Comparison of ENCODE assay signal across 25 cellular contexts in the genomic region with DNA sequence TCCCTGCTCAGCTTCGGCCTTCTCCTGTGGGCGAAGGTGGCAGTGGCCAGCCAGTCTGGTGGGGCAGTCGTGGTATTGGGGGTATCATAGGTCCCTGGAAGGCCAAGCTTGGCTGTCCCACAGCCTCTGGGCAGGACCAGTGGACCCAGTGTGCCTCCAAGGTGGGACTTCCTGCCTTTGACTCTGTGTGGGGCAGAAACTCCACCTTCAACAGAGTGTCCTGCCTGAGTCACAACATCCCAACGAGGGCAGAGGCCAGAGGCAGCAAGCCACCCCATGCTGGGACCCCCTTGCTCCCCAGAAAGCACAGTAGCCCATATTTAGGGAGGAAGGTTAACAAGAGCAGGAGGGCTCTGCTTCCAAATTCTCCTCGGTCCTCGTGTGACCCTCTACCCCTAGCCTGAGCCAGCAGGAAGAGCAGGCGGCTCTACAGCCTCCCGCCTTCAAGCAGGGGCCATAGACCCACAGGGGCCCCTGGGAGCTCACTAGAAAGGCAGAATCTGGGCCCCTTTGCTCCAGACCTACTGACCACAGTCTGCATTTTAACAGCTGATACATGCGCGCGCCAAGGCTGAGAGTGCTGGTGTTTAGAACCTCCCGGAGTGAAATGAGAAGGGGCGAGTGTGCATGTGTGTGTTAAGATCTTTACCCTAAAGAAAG. TPM values are rescaled to one million over a fixed set of nuclear protein-coding genes. Genes with fewer than 3 reads are reported as not detected.
DNase-seq lines count a peak whose midpoint lies in the region; ATAC-seq, FAIRE-seq and TF ChIP-seq lines count a peak whose summit lies in the region.
"Had no signal": no experiment of that assay in that cellular context is flagged by ENCODE, and none has a peak within 500 bp of the region (broad histone marks: within the 10 kb centered on the region; RNA-seq: fewer than 3 reads in every experiment).

No MANE protein-coding gene starts in this region.

- ATAC-seq in HepG2 (peak; percentile 41), right lobe of liver (no peak), Right ventricle myocardium superior (ENCODE audit: poor library complexity) (no peak), GM21367 (IDR thresholded peaks at IDR 0.05; ENCODE audit: unreplicated experiment) (no peak)
- ATAC-seq: A549, GM12878 had no signal

- H3K36me3 ChIP-seq in HepG2 (replicated peaks in 1 of 2; ENCODE audit: control insufficient read depth in 1 of 2, insufficient read depth in 2 of 2, low read length in 2 of 2) (no peaks in the 10 kb centered on the region), right lobe of liver (no peaks in the 10 kb centered on the region), stomach (no peaks in the 10 kb centered on the region)
- H3K36me3 ChIP-seq: BE2C; BLaER1 treated with 17β-estradiol and CSF1 and Interleukin-3, amounts not matched to agents 10 nM and 100 nM had no signal

- no peak overlapping the region for H3K4me3 Mint-ChIP-seq in type B pancreatic cell
- H3K4me3 Mint-ChIP-seq: CD14-positive monocyte; CD4-positive, alpha-beta T cell; CD8-positive, alpha-beta memory T cell had no signal

- no peak for TF ChIP-seq RAD21 in HepG2 (CRISPR knock-in tag; IDR thresholded peaks at IDR 0.05)

- no peak for DNase-seq in HepG2 (ENCODE audit: low spot score)
- no peak for DNase-seq in right lobe of liver
- peak; percentile 3 for DNase-seq in iPS-NIHi7 (ENCODE audit: extremely low spot score)
- DNase-seq in type B pancreatic cell (ENCODE audit: extremely low spot score, unreplicated experiment): no peak
- DNase-seq in stomach: no peak
- no peak for DNase-seq in Right ventricle myocardium superior
- DNase-seq: 8988T; ACHN; AML-193; BE2C; CD4-positive, alpha-beta T cell; CD8-positive, alpha-beta memory T cell; DMS 273 treated with DMSO at 0.1 percent for 48 hours; DMS79; EL; GDM1; GOT3; HCEC 1CT had no signal

- 71% methylated on average over 9 of the region's 13 CpGs for WGBS in HepG2 (ENCODE audit: low lambda C conversion rate)
- WGBS in right lobe of liver (ENCODE audit: insufficient coverage, low coverage, low lambda C conversion rate, missing lambda C conversion rate): 91% methylated on average over 3 of the region's 13 CpGs
- WGBS in stomach, 5 donors: 69 to 78% (median 73%) methylated on average over 11 to 13 of the region's 13 CpGs

- H3K4me1 ChIP-seq in HepG2 (ENCODE audit: insufficient read depth, low read length): peaks cover 79% of the 10 kb centered on the region
- H3K4me1 ChIP-seq in right lobe of liver: peaks cover 0 to 36% (median 11%) of the 10 kb centered on the region in 4 donors
- no peaks in the 10 kb centered on the region for H3K4me1 ChIP-seq in stomach
- H3K4me1 ChIP-seq: A549, BE2C had no signal

- H3K4me1 Mint-ChIP-seq in type B pancreatic cell (ENCODE audit: unreplicated experiment): peaks cover 15% of the 10 kb centered on the region
- H3K4me1 Mint-ChIP-seq: CD14-positive monocyte; CD8-positive, alpha-beta memory T cell had no signal

- H4K20me1 ChIP-seq in HepG2 (ENCODE audit: insufficient read depth, low read length): no peaks in the 10 kb centered on the region
- H4K20me1 ChIP-seq: BLaER1 treated with 17β-estradiol and CSF1 and Interleukin-3, amounts not matched to agents 10 nM and 100 nM had no signal

- H3K9me3 Mint-ChIP-seq in type B pancreatic cell: no peaks in the 10 kb centered on the region
- H3K9me3 Mint-ChIP-seq: CD14-positive monocyte; CD4-positive, alpha-beta T cell; CD8-positive, alpha-beta memory T cell had no signal

- H3K4me3 ChIP-seq in HepG2 (replicated peaks in 1 of 3; ENCODE audit: insufficient read depth in 1 of 3, low read depth in 2 of 3, low read length in 3 of 3) (peak overlapping the region in 1 of 3 experiments; percentile 7; a peak in 1 of 6 replicates), right lobe of liver (no peak overlapping the region), stomach (no peak overlapping the region)
- H3K4me3 ChIP-seq: A549; BLaER1 treated with 17β-estradiol and CSF1 and Interleukin-3, amounts not matched to agents 10 nM and 100 nM; GM12878 had no signal

- no peaks in the 10 kb centered on the region for H3K36me3 Mint-ChIP-seq in type B pancreatic cell
- H3K36me3 Mint-ChIP-seq: CD14-positive monocyte; CD8-positive, alpha-beta memory T cell had no signal

- H3K9ac ChIP-seq in HepG2 (ENCODE audit: insufficient read depth, low read depth, low read length): no peak overlapping the region
- H3K9ac ChIP-seq: BLaER1 treated with 17β-estradiol and CSF1 and Interleukin-3, amounts not matched to agents 10 nM and 100 nM had no signal

- TF ChIP-seq POLR2A in HepG2 (IDR thresholded peaks at IDR 0.05; ENCODE audit: insufficient read depth in 1 of 2, low read depth in 2 of 2, low read length in 2 of 2) (no peak), right lobe of liver (IDR thresholded peaks at IDR 0.05) (no peak), stomach (IDR thresholded peaks at IDR 0.05) (no peak)

- peaks cover 18% of the 10 kb centered on the region for H3K27me3 Mint-ChIP-seq in type B pancreatic cell

- in situ Hi-C loops in HepG2 (cut with HindIII; ENCODE audit: extremely low pct_ligation_motif_present, low pct_unique_long_range_greater_than_20kb): no loop called here

- TF ChIP-seq CTCF in HepG2 (CRISPR knock-in tag; IDR thresholded peaks at IDR 0.05) (no peak), right lobe of liver (IDR thresholded peaks at IDR 0.05) (no peak), type B pancreatic cell (conservative IDR thresholded peaks at IDR 0.05) (no peak), stomach (IDR thresholded peaks at IDR 0.05) (no peak)

- POLR2A ChIA-PET in HepG2 (lab: Yijun Ruan, JAX): interaction anchor here (0.6 to 7.3 kb wide), 7 partner anchors 8 to 70 kb away, joined by 3 to 86 read pairs (median 5); a partner anchor contains a TSS

- no peaks in the 10 kb centered on the region for H3K79me2 ChIP-seq in HepG2 (ENCODE audit: insufficient read depth, low read length)

- TF ChIP-seq EP300 in HepG2 (IDR thresholded peaks at IDR 0.05; ENCODE audit: low read depth in 2 of 2, low read length in 2 of 2) (no peak), HepG2 (CRISPR knock-in tag; IDR thresholded peaks at IDR 0.05; ENCODE audit: borderline replicate concordance) (no peak), stomach (IDR thresholded peaks at IDR 0.05) (no peak)

- H3K27ac ChIP-seq in HepG2 (ENCODE audit: extremely low read length, insufficient read depth, low read length): peak overlapping the region; percentile 64
- H3K27ac ChIP-seq in right lobe of liver: peak overlapping the region in 1 of 3 donors; percentile 71
- no peak overlapping the region for H3K27ac ChIP-seq in stomach
- H3K27ac ChIP-seq: A549; BLaER1 treated with 17β-estradiol and CSF1 and Interleukin-3, amounts not matched to agents 10 nM and 100 nM had no signal

- intact Hi-C loops in HepG2 (cut with micrococcal nuclease; ENCODE audit: unreplicated experiment): no loop called here
- intact Hi-C loops in right lobe of liver (cut with DNase I): no loop called here
- intact Hi-C loops in stomach (cut with DNase I; ENCODE audit: low total_unique reads): no loop called here
- intact Hi-C loops in Right ventricle myocardium superior (cut with DNase I): no loop called here

- CTCF ChIA-PET in HepG2 (lab: Yijun Ruan, JAX; ENCODE audit: low intra/inter-chr PET ratio, low total read pairs): no interaction called here

- FAIRE-seq in HepG2 (lab: Jason Lieb, UNC): no peak
- FAIRE-seq: A549, D721Med, GM12878, GM19239 had no signal

- H3K27me3 ChIP-seq in HepG2 (ENCODE audit: control insufficient read depth in 1 of 2, insufficient read depth in 2 of 2, low read length in 2 of 2): no peaks in the 10 kb centered on the region
- no peaks in the 10 kb centered on the region for H3K27me3 ChIP-seq in right lobe of liver
- peaks cover 0 to 55% (median 16%) of the 10 kb centered on the region in 3 donors for H3K27me3 ChIP-seq in stomach
- H3K27me3 ChIP-seq: BE2C; BLaER1 treated with 17β-estradiol and CSF1 and Interleukin-3, amounts not matched to agents 10 nM and 100 nM had no signal

- BruUV-seq in HepG2 (replicated peaks; lab: Mats Ljungman, UMichigan): no TSS peak

- peak overlapping the region; percentile 41 for H3K27ac Mint-ChIP-seq in type B pancreatic cell
- H3K27ac Mint-ChIP-seq: CD14-positive monocyte; CD4-positive, alpha-beta T cell; CD8-positive, alpha-beta memory T cell had no signal

- no peak overlapping the region for H2AFZ ChIP-seq in HepG2 (ENCODE audit: low read length)

- H3K4me2 ChIP-seq in HepG2 (ENCODE audit: low read depth, low read length): peak overlapping the region; percentile 75
- H3K4me2 ChIP-seq: A549; BLaER1 treated with 17β-estradiol and CSF1 and Interleukin-3, amounts not matched to agents 10 nM and 100 nM had no signal

- H3K9me3 ChIP-seq in HepG2 (ENCODE audit: low read length): no peaks in the 10 kb centered on the region
- no peaks in the 10 kb centered on the region for H3K9me3 ChIP-seq in right lobe of liver
- no peaks in the 10 kb centered on the region for H3K9me3 ChIP-seq in stomach
- H3K9me3 ChIP-seq: A549; BE2C; BLaER1 treated with 17β-estradiol and CSF1 and Interleukin-3, amounts not matched to agents 10 nM and 100 nM had no signal

RNA-seq across cellular contexts. Expression of a gene that starts 51.6 kb away (rescaled TPM):
- total RNA-seq in HepG2 (2016; rRNA removed; fragmentation: Illumina TruSeq; extraction: Trizol): 40.0 and 42.7 TPM in 2 replicates
- total RNA-seq in HepG2 (2016; cell fraction: cytosol; rRNA removed; fragmentation: Illumina TruSeq; extraction: Trizol; ENCODE audit: low read depth): 6.3 and 7.8 TPM in 2 replicates
- total RNA-seq in HepG2 (2016; cell fraction: insoluble cytoplasmic fraction; rRNA removed; fragmentation: Illumina TruSeq; extraction: Trizol): 36.9 and 42.9 TPM in 2 replicates
- 18.7 and 20.2 TPM in 2 replicates for total RNA-seq in HepG2 (2016; cell fraction: membrane; rRNA removed; fragmentation: Illumina TruSeq; extraction: Trizol)
- 29.1 and 31.8 TPM in 2 replicates for total RNA-seq in HepG2 (2016; cell fraction: nucleus; rRNA removed; fragmentation: Illumina TruSeq; extraction: Trizol)
- 28.7 and 45.9 TPM in 2 replicates for polyA plus RNA-seq in HepG2 (2011; rRNA removed)
- 19.2 and 22.5 TPM in 2 replicates for polyA plus RNA-seq in HepG2 (2011; cell fraction: cytosol; rRNA removed)
- 87.0 and 120 TPM in 2 replicates for polyA plus RNA-seq in HepG2 (2011; cell fraction: nucleus; rRNA removed)
- 32.5 and 37.6 TPM in 2 replicates for polyA plus RNA-seq in HepG2 (2012)
- 4.9 and 5.9 TPM in 2 replicates for polyA plus RNA-seq in HepG2 (2016; cell fraction: cytosol; fragmentation: Illumina TruSeq; extraction: Trizol; ENCODE audit: low read depth)
- 52.7 and 56.2 TPM in 2 replicates for polyA plus RNA-seq in HepG2 (2016; cell fraction: insoluble cytoplasmic fraction; fragmentation: Illumina TruSeq; extraction: Trizol; ENCODE audit: low read depth)
- 13.3 and 13.7 TPM in 2 replicates for polyA plus RNA-seq in HepG2 (2016; cell fraction: membrane; fragmentation: Illumina TruSeq; extraction: Trizol; ENCODE audit: low read depth)
- polyA plus RNA-seq in HepG2 (2016; cell fraction: nucleus; fragmentation: Illumina TruSeq; extraction: Trizol; ENCODE audit: insufficient read depth, low read depth): 67.5 and 77.3 TPM in 2 replicates
- 35.2 and 98.1 TPM in 2 replicates for polyA minus RNA-seq in HepG2 (2011; rRNA and poly(A)+ RNA removed; ENCODE audit: low replicate concordance)
- polyA minus RNA-seq in HepG2 (2011; cell fraction: cytosol; rRNA and poly(A)+ RNA removed): 16.8 and 22.0 TPM in 2 replicates
- 26.3 and 38.8 TPM in 2 replicates for polyA minus RNA-seq in HepG2 (2011; cell fraction: nucleus; rRNA and poly(A)+ RNA removed)
- total RNA-seq in right lobe of liver: 10 to 100 TPM; 21.3 to 35.7 (median 25.2) TPM
- 59.3 and 62.3 TPM in 2 replicates for total RNA-seq in type B pancreatic cell (ENCODE audit: low replicate concordance)
- total RNA-seq in stomach: 10 to 100 TPM in 4 of 5 donors, 1 to 10 TPM in 1; 5.8 to 59.3 (median 42.4) TPM
- polyA plus RNA-seq in stomach: 10 to 100 TPM; 16.7 to 24.3 (median 17.1) TPM
- total RNA-seq in Right ventricle myocardium superior: 23.0 TPM
